In genomic region chr12:6778571-6779550, GRCh38 we compare ENCODE assay signal across 1 cellular context.
A peak's percentile ranks its signal among the peaks of the same experiment; 100 is the strongest.
TF ChIP-seq lines count a peak whose summit lies in the region.

No MANE protein-coding gene starts in this region.

TF ChIP-seq in HepG2, 621 proteins besides CTCF, POLR2A, EP300 and RAD21 (continued from another document and continues in another):
- TF ChIP-seq SALL1 (CRISPR knock-in tag; IDR thresholded peaks at IDR 0.05) (peak; percentile 83), U2AF2 (IDR thresholded peaks at IDR 0.05; ENCODE audit: low read depth, low read length) (no peak), NCOA2 (CRISPR knock-in tag; IDR thresholded peaks at IDR 0.05) (peak; percentile 50), CBX2 (IDR thresholded peaks at IDR 0.05; ENCODE audit: low read depth, low read length) (no peak), CBX2 (CRISPR knock-in tag; IDR thresholded peaks at IDR 0.05; ENCODE audit: low read depth) (no peak), EZH2 (conservative IDR thresholded peaks at IDR 0.05; ENCODE audit: low read depth, low read length) (no peak), IKZF5 (CRISPR knock-in tag; IDR thresholded peaks at IDR 0.05) (peak; percentile 71), TCF7L2 (IDR thresholded peaks at IDR 0.05; ENCODE audit: low read depth, low read length) (no peak), ZNF263 (CRISPR knock-in tag; IDR thresholded peaks at IDR 0.05) (peak; percentile 48; the same call in 1 of the 2 replicates), KDM4B (CRISPR knock-in tag; IDR thresholded peaks at IDR 0.05) (no peak), ZNF746 (CRISPR knock-in tag; IDR thresholded peaks at IDR 0.05) (no peak; the same call in 1 of the 2 replicates), ZNF225 (CRISPR knock-in tag; IDR thresholded peaks at IDR 0.05) (no peak), FOXM1 (CRISPR knock-in tag; IDR thresholded peaks at IDR 0.05) (no peak), ZNF781 (CRISPR knock-in tag; IDR thresholded peaks at IDR 0.05; ENCODE audit: borderline replicate concordance, not compliant biosample characterization) (peak; percentile 32), PHF8 (CRISPR knock-in tag; IDR thresholded peaks at IDR 0.05) (peak; percentile 46; the same call in 1 of the 2 replicates), ADNP (CRISPR knock-in tag; IDR thresholded peaks at IDR 0.05) (no peak), THYN1 (CRISPR knock-in tag; IDR thresholded peaks at IDR 0.05; ENCODE audit: borderline replicate concordance, low read depth) (no peak), ZKSCAN5 (CRISPR knock-in tag; IDR thresholded peaks at IDR 0.05) (peak; percentile 77; the same call in 1 of the 2 replicates), ZNF180 (CRISPR knock-in tag; IDR thresholded peaks at IDR 0.05; ENCODE audit: borderline replicate concordance, low read depth) (no peak), ZNF670 (CRISPR knock-in tag; IDR thresholded peaks at IDR 0.05; ENCODE audit: borderline replicate concordance) (no peak; the same call in 1 of the 2 replicates), ELF4 (CRISPR knock-in tag; IDR thresholded peaks at IDR 0.05; ENCODE audit: borderline replicate concordance) (no peak), SIX1 (CRISPR knock-in tag; IDR thresholded peaks at IDR 0.05; ENCODE audit: borderline replicate concordance) (no peak), ZNF580 (CRISPR knock-in tag; IDR thresholded peaks at IDR 0.05; ENCODE audit: borderline replicate concordance, low read depth) (peak; percentile 86; the same call in 1 of the 2 replicates), ZNF280B (CRISPR knock-in tag; IDR thresholded peaks at IDR 0.05; ENCODE audit: borderline replicate concordance) (peak; percentile 48; the same call in 1 of the 2 replicates), THAP11 (CRISPR knock-in tag; IDR thresholded peaks at IDR 0.05) (peak; percentile 71), KLF11 (CRISPR knock-in tag; IDR thresholded peaks at IDR 0.05) (no peak), ARNTL (CRISPR knock-in tag; IDR thresholded peaks at IDR 0.05) (peak; percentile 96), DNMT3B (CRISPR knock-in tag; conservative IDR thresholded peaks at IDR 0.05) (peak; percentile 40; the same call in 1 of the 2 replicates), ZNF232 (CRISPR knock-in tag; IDR thresholded peaks at IDR 0.05; ENCODE audit: borderline replicate concordance) (no peak), ZNF414 (CRISPR knock-in tag; IDR thresholded peaks at IDR 0.05) (0 out of 2 replicates have a peak, but pooled peaks have one; percentile 7), TEF (CRISPR knock-in tag; IDR thresholded peaks at IDR 0.05) (no peak), ZNF816 (CRISPR knock-in tag; IDR thresholded peaks at IDR 0.05; ENCODE audit: borderline replicate concordance) (no peak; the same call in 1 of the 2 replicates), ELF3 (CRISPR knock-in tag; IDR thresholded peaks at IDR 0.05) (peak; percentile 76), TBX3 (IDR thresholded peaks at IDR 0.05; ENCODE audit: borderline replicate concordance) (0 out of 2 replicates have a peak, but pooled peaks have one; percentile 11), NR0B2 (CRISPR knock-in tag; IDR thresholded peaks at IDR 0.05) (0 out of 2 replicates have a peak, but pooled peaks have one; percentile 25), ZFP37 (CRISPR knock-in tag; IDR thresholded peaks at IDR 0.05; ENCODE audit: borderline replicate concordance) (no peak), NKX3-1 (CRISPR knock-in tag; IDR thresholded peaks at IDR 0.05) (no peak), PCBP1 (IDR thresholded peaks at IDR 0.05; ENCODE audit: borderline replicate concordance, low read depth, low read length) (0 out of 2 replicates have a peak, but pooled peaks have one; percentile 52), MXD1 (CRISPR knock-in tag; IDR thresholded peaks at IDR 0.05) (peak; percentile 72), FOXA3 (CRISPR knock-in tag; IDR thresholded peaks at IDR 0.05) (peak; percentile 60), PAWR (CRISPR knock-in tag; IDR thresholded peaks at IDR 0.05; ENCODE audit: borderline replicate concordance) (no peak), ZSCAN22 (CRISPR knock-in tag; IDR thresholded peaks at IDR 0.05) (no peak), PRDM4 (CRISPR knock-in tag; IDR thresholded peaks at IDR 0.05; ENCODE audit: borderline replicate concordance) (no peak), ZHX1 (CRISPR knock-in tag; IDR thresholded peaks at IDR 0.05; ENCODE audit: low read depth) (no peak), ZUFSP (CRISPR knock-in tag; IDR thresholded peaks at IDR 0.05; ENCODE audit: borderline replicate concordance) (no peak), ZBTB20 (CRISPR knock-in tag; IDR thresholded peaks at IDR 0.05; ENCODE audit: borderline replicate concordance, low read depth) (0 out of 2 replicates have a peak, but pooled peaks have one; percentile 59), THAP8 (CRISPR knock-in tag; IDR thresholded peaks at IDR 0.05; ENCODE audit: borderline replicate concordance) (no peak), HOXD1 (CRISPR knock-in tag; IDR thresholded peaks at IDR 0.05) (no peak), ZFP62 (CRISPR knock-in tag; IDR thresholded peaks at IDR 0.05) (no peak), ZNF749 (CRISPR knock-in tag; IDR thresholded peaks at IDR 0.05; ENCODE audit: borderline replicate concordance) (no peak), HIC2 (CRISPR knock-in tag; IDR thresholded peaks at IDR 0.05; ENCODE audit: low read depth) (peak; percentile 49; the same call in 1 of the 2 replicates), ZBTB3 (CRISPR knock-in tag; IDR thresholded peaks at IDR 0.05; ENCODE audit: borderline replicate concordance, low read depth) (no peak), TP53 (CRISPR knock-in tag; conservative IDR thresholded peaks at IDR 0.05) (no peak), SALL2 (CRISPR knock-in tag; IDR thresholded peaks at IDR 0.05) (no peak), AKAP8 (CRISPR knock-in tag; IDR thresholded peaks at IDR 0.05) (peak; percentile 86)
